Comparison of ENCODE assay signal across 8 cellular contexts in the genomic region with DNA sequence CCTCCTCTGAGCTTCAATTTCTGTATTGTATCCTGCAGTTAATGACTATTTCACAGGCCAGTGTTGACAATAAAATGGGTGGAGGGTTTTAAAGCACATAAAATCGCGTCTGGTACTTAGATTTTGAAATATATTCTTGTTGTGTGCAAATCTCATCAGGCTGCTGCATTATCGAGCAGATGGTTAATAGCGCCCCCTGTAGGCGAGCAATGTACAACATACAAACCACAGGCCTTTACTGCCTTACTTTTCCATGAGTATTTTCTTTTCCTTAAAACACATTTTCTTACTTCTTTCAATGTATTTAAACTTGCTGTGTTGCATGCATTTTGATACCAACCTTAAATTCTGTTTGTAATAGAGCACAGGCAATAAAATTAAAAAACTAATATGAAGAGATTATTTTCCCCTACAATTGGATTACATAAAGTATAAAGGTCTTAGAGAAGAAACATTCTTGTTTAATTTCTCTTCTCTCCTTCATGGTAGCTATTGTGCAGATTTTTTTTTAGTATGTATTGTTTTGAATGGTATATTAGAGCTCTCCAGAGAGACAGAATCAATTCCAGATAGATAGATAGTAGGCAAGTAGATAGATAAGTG.
A peak's percentile ranks its signal among the peaks of the same experiment; 100 is the strongest.
DNase-seq lines count a peak whose midpoint lies in the region; ATAC-seq and TF ChIP-seq lines count a peak whose summit lies in the region.

No MANE protein-coding gene starts in this region.

- POLR2A ChIA-PET in AG04449 (lab: Yijun Ruan, JAX), result no interaction called here

- H2AFZ ChIP-seq in fibroblast of lung (ENCODE audit: low read length), result no peak overlapping the region

- no peak for DNase-seq in AG04449 (ENCODE audit: low read depth, low spot score)
- DNase-seq in GM12865 (ENCODE audit: low read depth), result peak; percentile 62
- peak; percentile 43 to 58 for DNase-seq in SJCRH30
- peak; percentile 36 to 66 for DNase-seq in fibroblast of lung (ENCODE audit: low read depth in 2 of 2)
- peak; percentile 70 for DNase-seq in pons (ENCODE audit: low spot score)

- H4K20me1 ChIP-seq in fibroblast of lung (ENCODE audit: control insufficient read depth, extremely low read depth, insufficient read depth, low read length), result no peaks in the 10 kb centered on the region

- H3K4me3 ChIP-seq in AG04449 (ENCODE audit: low read depth, low read length), result no peak overlapping the region
- no peak overlapping the region for H3K4me3 ChIP-seq in GM12865 (ENCODE audit: low read depth, low read length)
- H3K4me3 ChIP-seq in SJCRH30, result no peak overlapping the region
- H3K4me3 ChIP-seq in fibroblast of lung (replicated peaks in 1 of 4; ENCODE audit: control extremely low read depth in 1 of 4, insufficient read depth in 1 of 4, low read depth in 3 of 4, low read length in 4 of 4), result no peak overlapping the region

- H3K9me3 ChIP-seq in SJCRH30 (replicated peaks) (no peaks in the 10 kb centered on the region), fibroblast of lung (ENCODE audit: control insufficient read depth, insufficient read depth, low read depth, low read length) (no peaks in the 10 kb centered on the region)

- CTCF ChIA-PET in AG04449 (lab: Yijun Ruan, JAX), result interaction anchor here (1.6 kb wide), 1 partner anchor 9 kb away, joined by 10 read pairs; no protein-coding TSS in a partner anchor

- H3K4me1 ChIP-seq in SJCRH30, result no peaks in the 10 kb centered on the region
- no peaks in the 10 kb centered on the region for H3K4me1 ChIP-seq in fibroblast of lung (ENCODE audit: control insufficient read depth, extremely low read depth, insufficient read depth, low read length)

- no peaks in the 10 kb centered on the region for H3K79me2 ChIP-seq in fibroblast of lung (ENCODE audit: control insufficient read depth, insufficient read depth, low read length)

- TF ChIP-seq CTCF in AG04449 (IDR thresholded peaks at IDR 0.05; ENCODE audit: insufficient read depth, low read length, missing control alignments) (peak; percentile 18), GM12865 (IDR thresholded peaks at IDR 0.05; ENCODE audit: insufficient read depth, low read depth, low read length, missing control alignments) (peak; percentile 67), fibroblast of lung (conservative IDR thresholded peaks at IDR 0.05 in 1 of 2, IDR thresholded peaks at IDR 0.05 in 1 of 2; ENCODE audit: low read depth in 1 of 2, low read length in 2 of 2) (peak; percentile 15 to 66)

- ATAC-seq in HG03432 (IDR thresholded peaks at IDR 0.05; ENCODE audit: unreplicated experiment) (peak; percentile 77), GM19397 (IDR thresholded peaks at IDR 0.05; ENCODE audit: unreplicated experiment) (no peak), HG03460 (IDR thresholded peaks at IDR 0.05; ENCODE audit: unreplicated experiment) (no peak)

- H3K9ac ChIP-seq in fibroblast of lung (ENCODE audit: insufficient read depth, low read length), result no peak overlapping the region

- H3K4me2 ChIP-seq in fibroblast of lung (ENCODE audit: extremely low read depth, insufficient read depth, low read length), result no peak overlapping the region

- no peaks in the 10 kb centered on the region for H3K36me3 ChIP-seq in SJCRH30
- H3K36me3 ChIP-seq in fibroblast of lung (ENCODE audit: control insufficient read depth, insufficient read depth, low read length), result no peaks in the 10 kb centered on the region

- H3K27ac ChIP-seq in SJCRH30 (no peak overlapping the region), fibroblast of lung (ENCODE audit: insufficient read depth, low read length) (no peak overlapping the region)

- H3K27me3 ChIP-seq in SJCRH30 (no peaks in the 10 kb centered on the region), fibroblast of lung (ENCODE audit: control insufficient read depth, insufficient read depth, low read length) (no peaks in the 10 kb centered on the region)
